In genomic region chr17:83096401-83097220, GRCh38 we compare ENCODE assay signal across 15 cellular contexts. TPM values are rescaled to one million over a fixed set of nuclear protein-coding genes. Genes with fewer than 3 reads are reported as not detected.
DNase-seq lines count a peak whose midpoint lies in the region; ATAC-seq and TF ChIP-seq lines count a peak whose summit lies in the region.
"Had no signal": no experiment of that assay in that cellular context is flagged by ENCODE, and none has a peak within 500 bp of the region (broad histone marks: within the 10 kb centered on the region; RNA-seq: fewer than 3 reads in every experiment).

No MANE protein-coding gene starts in this region.

- ATAC-seq in GM19035 (IDR thresholded peaks at IDR 0.05; ENCODE audit: unreplicated experiment): no peak
- no peak for ATAC-seq in activated T-cell treated with anti-CD3 and anti-CD28 coated beads, Interleukin-2, amount 50 U/mL, for 72 hours (replicated peaks in 1 of 2)

- H3K4me3 Mint-ChIP-seq in Calu3 (ENCODE audit: low read depth, unreplicated experiment): no peak overlapping the region
- H3K4me3 Mint-ChIP-seq in nephron: peak overlapping the region in 2 of 3 experiments; percentile 26 to 28
- no peak overlapping the region for H3K4me3 Mint-ChIP-seq in activated T-cell treated with anti-CD3 and anti-CD28 coated beads, Interleukin-2, amount 50 U/mL, for 72 hours

- H3K27ac ChIP-seq in VCaP: peak overlapping the region; percentile 82
- H3K27ac ChIP-seq: KMS-11, neutrophil had no signal

- H3K4me3 ChIP-seq in LNCaP clone FGC (ENCODE audit: low read depth, low read length): no peak overlapping the region

- BruUV-seq in Calu3 (replicated peaks; lab: Mats Ljungman, UMichigan): no TSS peak

- intact Hi-C loops in Calu3 (cut with micrococcal nuclease; ENCODE audit: unreplicated experiment): no loop called here

- no peaks in the 10 kb centered on the region for H3K27me3 Mint-ChIP-seq in Calu3 (ENCODE audit: unreplicated experiment)
- peaks cover 4% of the 10 kb centered on the region for H3K27me3 Mint-ChIP-seq in nephron (ENCODE audit: low read depth)
- peaks cover 10% of the 10 kb centered on the region for H3K27me3 Mint-ChIP-seq in activated T-cell treated with anti-CD3 and anti-CD28 coated beads, Interleukin-2, amount 50 U/mL, for 72 hours (ENCODE audit: low read depth)

- CTCF ChIA-PET in Calu3 (lab: Charles Lee): interaction anchor here (0.9 kb wide), 1 partner anchor 29 kb away, joined by 3 read pairs; no protein-coding TSS in a partner anchor

- H3K4me1 Mint-ChIP-seq in Calu3 (ENCODE audit: low read depth, unreplicated experiment) (peaks cover 19% of the 10 kb centered on the region), nephron (peaks cover 20% of the 10 kb centered on the region)
- no peaks in the 10 kb centered on the region for H3K4me1 Mint-ChIP-seq in activated T-cell treated with anti-CD3 and anti-CD28 coated beads, Interleukin-2, amount 50 U/mL, for 72 hours (ENCODE audit: low read depth)

- DNase-seq in Calu3: peak; percentile 80
- peak; percentile 80 for DNase-seq in LNCaP clone FGC (ENCODE audit: low read depth)
- no peak for DNase-seq in NCI-H1694 treated with DMSO at 0.1 percent for 48 hours (lab: John Stamatoyannopoulos, UW)
- no peak for DNase-seq in activated T-cell treated with anti-CD3 and anti-CD28 coated beads, Interleukin-2, amount 50 U/mL, for 72 hours
- DNase-seq in T-helper 2 cell: no peak
- DNase-seq: activated CD4-positive, CD25-positive, alpha-beta regulatory T cell treated with anti-CD3 and anti-CD28 coated beads, Interleukin-2, amount 50 U/mL, for 72 hours; activated T-cell treated with anti-CD3 and anti-CD28 coated beads, Interleukin-2, amount 50 U/mL, for 1 hour; amniotic stem cell; dermis blood vessel endothelial cell; NCI-H69 had no signal

- peak overlapping the region; percentile 48 for H3K27ac Mint-ChIP-seq in Calu3 (ENCODE audit: unreplicated experiment)
- H3K27ac Mint-ChIP-seq in nephron: peak overlapping the region; percentile 75 to 89 (median 88)
- no peak overlapping the region for H3K27ac Mint-ChIP-seq in activated T-cell treated with anti-CD3 and anti-CD28 coated beads, Interleukin-2, amount 50 U/mL, for 72 hours

- TF ChIP-seq CTCF in Calu3 (IDR thresholded peaks at IDR 0.05; ENCODE audit: unreplicated experiment): no peak
- no peak for TF ChIP-seq CTCF in LNCaP clone FGC (IDR thresholded peaks at IDR 0.05; ENCODE audit: control insufficient read depth, extremely low read depth, insufficient read depth)
- TF ChIP-seq CTCF in VCaP (conservative IDR thresholded peaks at IDR 0.05): no peak
- TF ChIP-seq CTCF in nephron (IDR thresholded peaks at IDR 0.05; ENCODE audit: unreplicated experiment in 3 of 3): no peak

- H3K9me3 Mint-ChIP-seq in Calu3 (ENCODE audit: low read depth, unreplicated experiment) (no peaks in the 10 kb centered on the region), nephron (no peaks in the 10 kb centered on the region)
- H3K9me3 Mint-ChIP-seq in activated T-cell treated with anti-CD3 and anti-CD28 coated beads, Interleukin-2, amount 50 U/mL, for 72 hours: no peaks in the 10 kb centered on the region

- H3K36me3 Mint-ChIP-seq in Calu3 (ENCODE audit: insufficient read depth, unreplicated experiment) (peaks cover 53% of the 10 kb centered on the region), nephron (ENCODE audit: low read depth) (peaks cover 9% of the 10 kb centered on the region)
- peaks cover 4 to 5% of the 10 kb centered on the region in 2 donors for H3K36me3 Mint-ChIP-seq in activated T-cell treated with anti-CD3 and anti-CD28 coated beads, Interleukin-2, amount 50 U/mL, for 72 hours (ENCODE audit: insufficient read depth in 2 of 2)

RNA-seq across cellular contexts. Expression of gene METRNL, which starts 17.2 kb away (rescaled TPM):
- 29.0 and 40.9 TPM in 2 replicates for total RNA-seq in Calu3 (2022)
- total RNA-seq in activated T-cell treated with anti-CD3 and anti-CD28 coated beads, Interleukin-2, amount 50 U/mL, for 72 hours: 100 to 1,000 TPM; 137 to 198 TPM

Comparison
In these comparisons a context has a peak if more than half of its experiments do, and no peak if none do; other contexts are left out.
1. DNase-seq: peak in Calu3 (single experiment) and LNCaP clone FGC (single experiment); none in NCI-H1694 treated with DMSO at 0.1 percent for 48 hours (single experiment), activated T-cell treated with anti-CD3 and anti-CD28 coated beads, Interleukin-2, amount 50 U/mL, for 72 hours (0 of 2) and T-helper 2 cell (0 of 5).
2. H3K4me3 Mint-ChIP-seq: peak in nephron (2 of 3); none in Calu3 (single experiment) and activated T-cell treated with anti-CD3 and anti-CD28 coated beads, Interleukin-2, amount 50 U/mL, for 72 hours (0 of 2).